10 cellular contexts compared by ENCODE assay signal in genomic region chr1:108235308-108235707, GRCh38. TPM values are rescaled to one million over a fixed set of nuclear protein-coding genes. Genes with fewer than 3 reads are reported as not detected.
DNase-seq lines count a peak whose midpoint lies in the region; ATAC-seq and TF ChIP-seq lines count a peak whose summit lies in the region.
"Not testable (repeated sequence)": the region's sequence is repeated elsewhere in the genome, so short reads cannot be mapped to it uniquely, and the experiment has no call there.
"Had no signal": no experiment of that assay in that cellular context is flagged by ENCODE, and none has a peak within 500 bp of the region (broad histone marks: within the 10 kb centered on the region; RNA-seq: fewer than 3 reads in every experiment).

No MANE protein-coding gene starts in this region.

- CTCF ChIA-PET in activated CD8-positive, alpha-beta T cell treated with anti-CD3 and anti-CD28 coated beads for 36 hours (lab: Charles Lee): not testable (repeated sequence)

- H3K4me3 Mint-ChIP-seq in activated CD8-positive, alpha-beta T cell treated with anti-CD3 and anti-CD28 coated beads for 36 hours; activated T-cell treated with anti-CD3 and anti-CD28 coated beads, Interleukin-2, amount 50 U/mL, for 72 hours; activated naive CD8-positive, alpha-beta T cell treated with anti-CD3 and anti-CD28 coated beads, Interleukin-2, amount 50 U/mL, for 24 hours; effector memory CD8-positive, alpha-beta T cell; natural killer cell: not testable (repeated sequence)

- H3K27ac ChIP-seq in RWPE2 (ENCODE audit: poor library complexity, severe bottlenecking): not testable (repeated sequence)

- not testable (repeated sequence) for H3K9me3 Mint-ChIP-seq in activated CD8-positive, alpha-beta T cell treated with anti-CD3 and anti-CD28 coated beads for 36 hours; activated T-cell treated with anti-CD3 and anti-CD28 coated beads, Interleukin-2, amount 50 U/mL, for 72 hours; activated naive CD8-positive, alpha-beta T cell treated with anti-CD3 and anti-CD28 coated beads, Interleukin-2, amount 50 U/mL, for 24 hours; effector memory CD8-positive, alpha-beta T cell; natural killer cell

- not testable (repeated sequence) for H3K4me3 ChIP-seq in RWPE2 (ENCODE audit: severe bottlenecking)

- DNase-seq in RWPE2 (ENCODE audit: low spot score); activated CD8-positive, alpha-beta T cell treated with anti-CD3 and anti-CD28 coated beads for 36 hours; activated T-cell treated with anti-CD3 and anti-CD28 coated beads, Interleukin-2, amount 50 U/mL, for 72 hours; activated naive CD8-positive, alpha-beta T cell treated with anti-CD3 and anti-CD28 coated beads, Interleukin-2, amount 50 U/mL, for 24 hours; effector memory CD8-positive, alpha-beta T cell; natural killer cell; stimulated activated naive CD8-positive, alpha-beta T cell treated with anti-CD3 and anti-CD28 coated beads, Interleukin-15, Interleukin-2, amounts not matched to agents 100 U/mL and 50 U/mL, for 24 hours: not testable (repeated sequence)

- POLR2A ChIA-PET in activated CD8-positive, alpha-beta T cell treated with anti-CD3 and anti-CD28 coated beads for 36 hours (lab: Charles Lee): not testable (repeated sequence)

- not testable (repeated sequence) for H3K4me1 Mint-ChIP-seq in activated CD8-positive, alpha-beta T cell treated with anti-CD3 and anti-CD28 coated beads for 36 hours (ENCODE audit: low read depth); activated T-cell treated with anti-CD3 and anti-CD28 coated beads, Interleukin-2, amount 50 U/mL, for 72 hours (ENCODE audit: low read depth); activated naive CD8-positive, alpha-beta T cell treated with anti-CD3 and anti-CD28 coated beads, Interleukin-2, amount 50 U/mL, for 24 hours; effector memory CD8-positive, alpha-beta T cell (ENCODE audit: low read depth in 2 of 2); natural killer cell

- not testable (repeated sequence) for H3K27me3 ChIP-seq in RWPE2 (ENCODE audit: insufficient read depth, poor library complexity, severe bottlenecking)

- ATAC-seq in RWPE2 (ENCODE audit: low read depth): 0 out of 3 replicates have a peak, but pooled peaks have one; percentile 19
- peak; percentile 93 for ATAC-seq in activated CD8-positive, alpha-beta T cell treated with anti-CD3 and anti-CD28 coated beads for 36 hours
- ATAC-seq in activated T-cell treated with anti-CD3 and anti-CD28 coated beads, Interleukin-2, amount 50 U/mL, for 72 hours (replicated peaks in 1 of 2): peak; percentile 88 to 90
- ATAC-seq in activated naive CD8-positive, alpha-beta T cell treated with anti-CD3 and anti-CD28 coated beads, Interleukin-2, amount 50 U/mL, for 24 hours: peak; percentile 90
- peak; percentile 54 for ATAC-seq in effector memory CD8-positive, alpha-beta T cell (replicated peaks)
- peak in 2 of 3 donors; percentile 43 to 64 for ATAC-seq in natural killer cell
- peak; percentile 82 for ATAC-seq in stimulated activated naive CD8-positive, alpha-beta T cell treated with anti-CD3 and anti-CD28 coated beads, Interleukin-15, Interleukin-2, amounts not matched to agents 100 U/mL and 50 U/mL, for 24 hours

- H3K36me3 Mint-ChIP-seq in activated CD8-positive, alpha-beta T cell treated with anti-CD3 and anti-CD28 coated beads for 36 hours (ENCODE audit: low read depth); activated T-cell treated with anti-CD3 and anti-CD28 coated beads, Interleukin-2, amount 50 U/mL, for 72 hours (ENCODE audit: insufficient read depth in 2 of 2); activated naive CD8-positive, alpha-beta T cell treated with anti-CD3 and anti-CD28 coated beads, Interleukin-2, amount 50 U/mL, for 24 hours (ENCODE audit: low read depth); effector memory CD8-positive, alpha-beta T cell (ENCODE audit: insufficient read depth); natural killer cell: not testable (repeated sequence)

- TF ChIP-seq CTCF in RWPE2 (IDR thresholded peaks at IDR 0.05; ENCODE audit: poor library complexity, severe bottlenecking); activated CD8-positive, alpha-beta T cell treated with anti-CD3 and anti-CD28 coated beads for 36 hours (IDR thresholded peaks at IDR 0.05); natural killer cell (IDR thresholded peaks at IDR 0.05): not testable (repeated sequence)

- H3K9me3 ChIP-seq in RWPE2 (ENCODE audit: severe bottlenecking): not testable (repeated sequence)

- not testable (repeated sequence) for H3K27me3 Mint-ChIP-seq in activated CD8-positive, alpha-beta T cell treated with anti-CD3 and anti-CD28 coated beads for 36 hours; activated T-cell treated with anti-CD3 and anti-CD28 coated beads, Interleukin-2, amount 50 U/mL, for 72 hours (ENCODE audit: low read depth); activated naive CD8-positive, alpha-beta T cell treated with anti-CD3 and anti-CD28 coated beads, Interleukin-2, amount 50 U/mL, for 24 hours; effector memory CD8-positive, alpha-beta T cell; natural killer cell (ENCODE audit: low read depth in 2 of 2)

- intact Hi-C loops in activated CD8-positive, alpha-beta T cell treated with anti-CD3 and anti-CD28 coated beads for 36 hours (cut with micrococcal nuclease); natural killer cell (cut with micrococcal nuclease): not testable (repeated sequence)

- not testable (repeated sequence) for H3K27ac Mint-ChIP-seq in activated CD8-positive, alpha-beta T cell treated with anti-CD3 and anti-CD28 coated beads for 36 hours; activated T-cell treated with anti-CD3 and anti-CD28 coated beads, Interleukin-2, amount 50 U/mL, for 72 hours; activated naive CD8-positive, alpha-beta T cell treated with anti-CD3 and anti-CD28 coated beads, Interleukin-2, amount 50 U/mL, for 24 hours; effector memory CD8-positive, alpha-beta T cell; natural killer cell

- H3K4me1 ChIP-seq in RWPE2 (ENCODE audit: insufficient read depth, poor library complexity, severe bottlenecking): not testable (repeated sequence)

- not testable (repeated sequence) for H3K36me3 ChIP-seq in RWPE2 (ENCODE audit: low read depth)

RNA-seq across cellular contexts. Expression of gene NBPF4, which starts 8.6 kb away (rescaled TPM):
- not detected for total RNA-seq in activated CD8-positive, alpha-beta T cell treated with anti-CD3 and anti-CD28 coated beads for 36 hours
- under 1 TPM in 1 of 2 donors, not detected in 1; 0.31 TPM for total RNA-seq in activated T-cell treated with anti-CD3 and anti-CD28 coated beads, Interleukin-2, amount 50 U/mL, for 72 hours
- total RNA-seq in natural killer cell: not detected
- total RNA-seq: A172, A673, HFFc6 had no signal

RNA-seq across cellular contexts. Expression of gene SLC25A24, which starts 35.2 kb away (rescaled TPM):
- total RNA-seq in activated CD8-positive, alpha-beta T cell treated with anti-CD3 and anti-CD28 coated beads for 36 hours: 1 to 10 TPM; 7.4 to 8.2 TPM
- 10 to 100 TPM; 17.4 to 21.4 TPM for total RNA-seq in activated T-cell treated with anti-CD3 and anti-CD28 coated beads, Interleukin-2, amount 50 U/mL, for 72 hours
- 10 to 100 TPM in 2 of 3 donors, 1 to 10 TPM in 1; 7.6 to 11.5 (median 11.3) TPM for total RNA-seq in natural killer cell

Comparison
In these comparisons a context has a peak if more than half of its experiments do, and no peak if none do; other contexts are left out.
1. ATAC-seq: peak in every context shown above with its lines; median percentile 93 in activated CD8-positive, alpha-beta T cell treated with anti-CD3 and anti-CD28 coated beads for 36 hours; 90 in activated naive CD8-positive, alpha-beta T cell treated with anti-CD3 and anti-CD28 coated beads, Interleukin-2, amount 50 U/mL, for 24 hours; 89 in activated T-cell treated with anti-CD3 and anti-CD28 coated beads, Interleukin-2, amount 50 U/mL, for 72 hours; 82 in stimulated activated naive CD8-positive, alpha-beta T cell treated with anti-CD3 and anti-CD28 coated beads, Interleukin-15, Interleukin-2, amounts not matched to agents 100 U/mL and 50 U/mL, for 24 hours; 54 in effector memory CD8-positive, alpha-beta T cell; 54 in natural killer cell; 19 in RWPE2.